Comparison of ENCODE assay signal across 11 cellular contexts in the genomic region with DNA sequence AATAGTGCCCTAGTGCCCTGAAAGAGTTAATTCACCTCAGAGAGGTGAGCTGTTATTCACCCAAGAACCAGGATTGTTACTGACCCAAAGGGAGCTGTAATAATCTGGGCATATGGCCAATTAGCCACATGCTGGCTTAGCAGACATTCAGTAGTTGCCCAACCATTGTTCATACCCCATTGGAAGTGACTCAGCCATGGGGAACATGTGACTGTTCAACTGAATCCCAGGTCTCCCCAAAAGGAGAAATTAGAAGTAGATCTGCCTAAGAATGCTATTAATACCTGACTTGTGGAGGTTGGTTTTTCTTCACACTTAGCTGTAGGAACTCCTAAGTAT.
DNase-seq lines count a peak whose midpoint lies in the region; ATAC-seq and TF ChIP-seq lines count a peak whose summit lies in the region.
"Had no signal": no experiment of that assay in that cellular context is flagged by ENCODE, and none has a peak within 500 bp of the region (broad histone marks: within the 10 kb centered on the region; RNA-seq: fewer than 3 reads in every experiment).

No MANE protein-coding gene starts in this region.

- intact Hi-C loops in A673 (cut with micrococcal nuclease; ENCODE audit: unreplicated experiment): no loop called here

- peaks cover 12% of the 10 kb centered on the region for H3K4me1 ChIP-seq in A673 (ENCODE audit: insufficient read depth, low read length, poor library complexity, severe bottlenecking)

- no peak overlapping the region for H3K27ac Mint-ChIP-seq in chondrocyte (ENCODE audit: unreplicated experiment)
- H3K27ac Mint-ChIP-seq: activated naive CD8-positive, alpha-beta T cell treated with anti-CD3 and anti-CD28 coated beads, Interleukin-2, amount 10 ng/mL, durations not matched to agents 7 days and 5 days had no signal

- H3K27me3 Mint-ChIP-seq in chondrocyte (ENCODE audit: low read depth): no peaks in the 10 kb centered on the region
- H3K27me3 Mint-ChIP-seq: activated naive CD8-positive, alpha-beta T cell treated with anti-CD3 and anti-CD28 coated beads, Interleukin-2, amount 10 ng/mL, durations not matched to agents 7 days and 5 days had no signal

- H3K36me3 Mint-ChIP-seq in chondrocyte (ENCODE audit: low read depth): peaks cover 2% of the 10 kb centered on the region
- H3K36me3 Mint-ChIP-seq: activated naive CD8-positive, alpha-beta T cell treated with anti-CD3 and anti-CD28 coated beads, Interleukin-2, amount 10 ng/mL, durations not matched to agents 7 days and 5 days had no signal

- no peaks in the 10 kb centered on the region for H3K9me3 ChIP-seq in A673 (ENCODE audit: low read depth, low read length, poor library complexity, severe bottlenecking)

- no TSS peak for BruUV-seq in A673 (replicated peaks; lab: Mats Ljungman, UMichigan)

- CTCF ChIA-PET in A673 (lab: Charles Lee): no interaction called here

- H3K27me3 ChIP-seq in A673 (replicated peaks; ENCODE audit: insufficient read depth, low read depth, low read length, poor library complexity): no peaks in the 10 kb centered on the region

- TF ChIP-seq CTCF in A673 (conservative IDR thresholded peaks at IDR 0.05; ENCODE audit: low read depth, low read length) (no peak), fibroblast of mammary gland (conservative IDR thresholded peaks at IDR 0.05; ENCODE audit: control insufficient read depth, insufficient read depth, low read depth, low read length) (no peak), chondrocyte (IDR thresholded peaks at IDR 0.05) (no peak)

- H3K27ac ChIP-seq in A673 (ENCODE audit: low read depth, low read length, poor library complexity, severe bottlenecking): no peak overlapping the region

- peaks cover 8% of the 10 kb centered on the region for H3K9me3 Mint-ChIP-seq in chondrocyte (ENCODE audit: low read depth)
- H3K9me3 Mint-ChIP-seq: activated naive CD8-positive, alpha-beta T cell treated with anti-CD3 and anti-CD28 coated beads, Interleukin-2, amount 10 ng/mL, durations not matched to agents 7 days and 5 days had no signal

- no peak overlapping the region for H3K4me3 Mint-ChIP-seq in chondrocyte (ENCODE audit: unreplicated experiment)
- H3K4me3 Mint-ChIP-seq: activated naive CD8-positive, alpha-beta T cell treated with anti-CD3 and anti-CD28 coated beads, Interleukin-2, amount 10 ng/mL, durations not matched to agents 7 days and 5 days had no signal

- POLR2A ChIA-PET in A673 (lab: Charles Lee; ENCODE audit: low non-redundant PET): no interaction called here

- ATAC-seq in HG03378 (IDR thresholded peaks at IDR 0.05; ENCODE audit: unreplicated experiment) (no peak), HG02884 (IDR thresholded peaks at IDR 0.05; ENCODE audit: unreplicated experiment) (no peak)

- no peak overlapping the region for H3K4me3 ChIP-seq in A673 (ENCODE audit: low read depth, low read length, poor library complexity, severe bottlenecking)
- no peak overlapping the region for H3K4me3 ChIP-seq in fibroblast of mammary gland (ENCODE audit: control insufficient read depth, low read depth, low read length)
- H3K4me3 ChIP-seq: lung had no signal

- peak; percentile 77 for DNase-seq in A673 (ENCODE audit: low spot score)
- DNase-seq in HPDE6-E6E7 (ENCODE audit: extremely low spot score): peak; percentile 80
- DNase-seq in NOMO-1 treated with DMSO at 0.1 percent for 48 hours (lab: John Stamatoyannopoulos, UW; ENCODE audit: unreplicated experiment): peak; percentile 87
- peak; percentile 98 for DNase-seq in fibroblast of mammary gland (ENCODE audit: low read depth)
- no peak for DNase-seq in epidermal melanocyte (ENCODE audit: insufficient read length, low spot score)
- DNase-seq in chondrocyte (ENCODE audit: low spot score): no peak
- DNase-seq: activated naive CD8-positive, alpha-beta T cell treated with anti-CD3 and anti-CD28 coated beads, Interleukin-2, amount 10 ng/mL, durations not matched to agents 7 days and 5 days; H7 had no signal

- H3K36me3 ChIP-seq in A673 (ENCODE audit: insufficient read depth, low read length, poor library complexity, severe bottlenecking): no peaks in the 10 kb centered on the region

- peaks cover 3% of the 10 kb centered on the region for H3K4me1 Mint-ChIP-seq in chondrocyte (ENCODE audit: low read depth)
- H3K4me1 Mint-ChIP-seq: activated naive CD8-positive, alpha-beta T cell treated with anti-CD3 and anti-CD28 coated beads, Interleukin-2, amount 10 ng/mL, durations not matched to agents 7 days and 5 days had no signal

Comparison
In these comparisons a context has a peak if more than half of its experiments do, and no peak if none do; other contexts are left out.
1. DNase-seq: peak in A673 (single experiment), HPDE6-E6E7 (single experiment), NOMO-1 treated with DMSO at 0.1 percent for 48 hours (single experiment) and fibroblast of mammary gland (single experiment); none in epidermal melanocyte (single experiment) and chondrocyte (single experiment).